Comparison of ENCODE assay signal across 13 cellular contexts in genomic region chr5:151251621-151252020, GRCh38. TPM values are rescaled to one million over a fixed set of nuclear protein-coding genes. Genes with fewer than 3 reads are reported as not detected.
DNase-seq lines count a peak whose midpoint lies in the region; ATAC-seq, FAIRE-seq and TF ChIP-seq lines count a peak whose summit lies in the region.
"Had no signal": no experiment of that assay in that cellular context is flagged by ENCODE, and none has a peak within 500 bp of the region (broad histone marks: within the 10 kb centered on the region; RNA-seq: fewer than 3 reads in every experiment).

No MANE protein-coding gene starts in this region.

- no TSS peak for BruUV-seq in OCI-LY7 (replicated peaks; lab: Mats Ljungman, UMichigan)

- CTCF ChIA-PET in activated CD4-positive, alpha-beta T cell treated with anti-CD3 and anti-CD28 coated beads for 36 hours (lab: Charles Lee), result interaction anchor here (0.9 to 1.9 kb wide), 7 partner anchors 12 to 87 kb away, joined by 4 to 11 read pairs (median 5); partner anchors contain the start of gene CCDC69
- CTCF ChIA-PET in OCI-LY7 (lab: Charles Lee; ENCODE audit: unreplicated experiment), result interaction anchor here (1.0 to 2.1 kb wide), 2 partner anchors 13 to 33 kb away, joined by 3 to 6 read pairs; no protein-coding TSS in a partner anchor

- H3K27ac Mint-ChIP-seq in activated CD4-positive, alpha-beta T cell treated with anti-CD3 and anti-CD28 coated beads for 36 hours, result peak overlapping the region; percentile 84
- no peak overlapping the region for H3K27ac Mint-ChIP-seq in endodermal cell

- peaks cover 5% of the 10 kb centered on the region; the same call in 1 of the 2 replicates for H4K20me1 ChIP-seq in OCI-LY7 (ENCODE audit: insufficient read depth, low read length)

- H3K36me3 ChIP-seq in OCI-LY7 (ENCODE audit: insufficient read depth, low read length) (peaks cover 6% of the 10 kb centered on the region), endodermal cell (ENCODE audit: control insufficient read depth, insufficient read depth, low read length) (no peaks in the 10 kb centered on the region), small intestine (ENCODE audit: control insufficient read depth in 2 of 2, insufficient read depth in 2 of 2, low read length in 2 of 2) (no peaks in the 10 kb centered on the region)

- no peaks in the 10 kb centered on the region for H3K27me3 Mint-ChIP-seq in activated CD4-positive, alpha-beta T cell treated with anti-CD3 and anti-CD28 coated beads for 36 hours
- H3K27me3 Mint-ChIP-seq in endodermal cell (ENCODE audit: insufficient read depth), result no peaks in the 10 kb centered on the region

- no peak overlapping the region for H3K9ac ChIP-seq in endodermal cell (ENCODE audit: extremely low read depth, low read length, poor library complexity, severe bottlenecking)

- no peaks in the 10 kb centered on the region for H3K9me3 Mint-ChIP-seq in activated CD4-positive, alpha-beta T cell treated with anti-CD3 and anti-CD28 coated beads for 36 hours (ENCODE audit: low read depth)
- no peaks in the 10 kb centered on the region for H3K9me3 Mint-ChIP-seq in endodermal cell

- whole genome bisulfite sequencing in endodermal cell (ENCODE audit: insufficient coverage in 1 of 2, insufficient read length in 1 of 2), 2 experiments, result 92 to 100% methylated on average over 3 to 4 of the region's 4 CpGs
- 57 to 88% (median 84%) methylated on average over 4 of the region's 4 CpGs for WGBS in small intestine, 3 donors
- 93% methylated on average over 4 of the region's 4 CpGs for WGBS in right cardiac atrium

- no peak for ATAC-seq in activated CD4-positive, alpha-beta T cell treated with anti-CD3 and anti-CD28 coated beads for 36 hours
- no peak for ATAC-seq in right cardiac atrium
- no peak for ATAC-seq in HG03378 (IDR thresholded peaks at IDR 0.05; ENCODE audit: unreplicated experiment)

- H3K4me3 Mint-ChIP-seq in activated CD4-positive, alpha-beta T cell treated with anti-CD3 and anti-CD28 coated beads for 36 hours, result peak overlapping the region; percentile 85
- H3K4me3 Mint-ChIP-seq in endodermal cell, result peak overlapping the region; percentile 87

- peaks cover 36% of the 10 kb centered on the region for H3K79me2 ChIP-seq in OCI-LY7 (ENCODE audit: insufficient read depth, low read depth, low read length)

- no peak for FAIRE-seq in small intestine (lab: Jason Lieb, UNC)
- FAIRE-seq: A204.1 had no signal

- POLR2A ChIA-PET in activated CD4-positive, alpha-beta T cell treated with anti-CD3 and anti-CD28 coated beads for 36 hours (lab: Charles Lee), result interaction anchor here (1.1 to 1.7 kb wide), 3 partner anchors 16 to 39 kb away, joined by 4 to 7 read pairs (median 4); partner anchors contain the start of gene CCDC69
- POLR2A ChIA-PET in OCI-LY7 (lab: Charles Lee), result interaction anchor here (0.8 to 4.8 kb wide), 10 partner anchors 10 to 185 kb away, joined by 3 to 49 read pairs (median 4); no protein-coding TSS in a partner anchor

- H3K27me3 ChIP-seq in endodermal cell (ENCODE audit: control insufficient read depth, insufficient read depth, low read length, poor library complexity, severe bottlenecking) (no peaks in the 10 kb centered on the region), small intestine (ENCODE audit: control insufficient read depth in 2 of 2, insufficient read depth in 2 of 2, low read length in 2 of 2) (no peaks in the 10 kb centered on the region), right cardiac atrium (ENCODE audit: control insufficient read depth, insufficient read depth) (no peaks in the 10 kb centered on the region)
- H3K27me3 ChIP-seq: body of pancreas had no signal

- peaks cover 38% of the 10 kb centered on the region for H3K4me1 Mint-ChIP-seq in activated CD4-positive, alpha-beta T cell treated with anti-CD3 and anti-CD28 coated beads for 36 hours
- peaks cover 32% of the 10 kb centered on the region for H3K4me1 Mint-ChIP-seq in endodermal cell

- intact Hi-C loops in activated CD4-positive, alpha-beta T cell treated with anti-CD3 and anti-CD28 coated beads for 36 hours (cut with DNase I, micrococcal nuclease), result loop anchor here (1.0 to 5.0 kb wide), 16 partner anchors 19 to 894 kb away; partner anchors contain the start of genes G3BP1 (in 2 of the 2), TCOF1 (in 2 of the 2), ATOX1 (in 1 of the 2) and DCTN4 (in 1 of the 2)
- intact Hi-C loops in OCI-LY7 (cut with micrococcal nuclease; ENCODE audit: unreplicated experiment) (loop anchor here (1.0 to 10.0 kb wide), 5 partner anchors 39 to 767 kb away; partner anchors contain the start of genes G3BP1 and TNIP1), right cardiac atrium (cut with DNase I) (no loop called here)

- peak overlapping the region; percentile 69 for H2AFZ ChIP-seq in OCI-LY7 (ENCODE audit: low read length)

- TF ChIP-seq CTCF in OCI-LY7 (conservative IDR thresholded peaks at IDR 0.05; ENCODE audit: low read length) (no peak), endodermal cell (conservative IDR thresholded peaks at IDR 0.05) (no peak)

- H3K27ac ChIP-seq in OCI-LY7 (ENCODE audit: low read depth, low read length, poor library complexity, severe bottlenecking) (peak overlapping the region; percentile 71), endodermal cell (ENCODE audit: low read depth, low read length) (no peak overlapping the region), small intestine (ENCODE audit: low read depth in 1 of 2, low read length in 1 of 2) (peak overlapping the region in 1 of 2 donors; percentile 51), right cardiac atrium (ENCODE audit: low read length) (no peak overlapping the region)

- H3K4me3 ChIP-seq in OCI-LY7 (ENCODE audit: low read depth, low read length, poor library complexity, severe bottlenecking) (peak overlapping the region; percentile 65), endodermal cell (ENCODE audit: low read length) (peak overlapping the region; percentile 83), small intestine (ENCODE audit: low read depth in 1 of 2, low read length in 2 of 2) (peak overlapping the region in 1 of 2 donors; percentile 7), right cardiac atrium (ENCODE audit: low read length) (no peak overlapping the region)

- H3K9me3 ChIP-seq in OCI-LY7 (ENCODE audit: low read length), result no peaks in the 10 kb centered on the region
- no peaks in the 10 kb centered on the region for H3K9me3 ChIP-seq in endodermal cell (ENCODE audit: control insufficient read depth, low read length)
- H3K9me3 ChIP-seq in small intestine (ENCODE audit: control insufficient read depth, low read depth), result no peaks in the 10 kb centered on the region
- H3K9me3 ChIP-seq in right cardiac atrium (ENCODE audit: control insufficient read depth, low read length), result no peaks in the 10 kb centered on the region
- H3K9me3 ChIP-seq: body of pancreas had no signal

- no peaks in the 10 kb centered on the region for H3K9me2 ChIP-seq in OCI-LY7 (ENCODE audit: insufficient read depth, low read length)

- DNase-seq in activated CD4-positive, alpha-beta T cell treated with anti-CD3 and anti-CD28 coated beads for 36 hours, result no peak
- DNase-seq in activated CD4-positive, alpha-beta T cell treated with anti-CD3 and anti-CD28 coated beads for 48 hours, result no peak
- DNase-seq in OCI-LY7 (ENCODE audit: low spot score) (no peak), endodermal cell (no peak), small intestine (peak; percentile 9), NCI-H524 treated with DMSO at 0.1 percent for 48 hours (lab: John Stamatoyannopoulos, UW) (no peak), right cardiac atrium (no peak)
- DNase-seq: NCI-H526 had no signal

- no peaks in the 10 kb centered on the region for H3K36me3 Mint-ChIP-seq in activated CD4-positive, alpha-beta T cell treated with anti-CD3 and anti-CD28 coated beads for 36 hours (ENCODE audit: low read depth)
- H3K36me3 Mint-ChIP-seq in endodermal cell (ENCODE audit: low read depth), result no peaks in the 10 kb centered on the region

- H3K4me2 ChIP-seq in OCI-LY7 (ENCODE audit: low read length), result peak overlapping the region; percentile 68

- H3K4me1 ChIP-seq in OCI-LY7 (ENCODE audit: insufficient read depth, low read length, poor library complexity, severe bottlenecking), result peaks cover 49% of the 10 kb centered on the region
- H3K4me1 ChIP-seq in endodermal cell (ENCODE audit: control insufficient read depth, insufficient read depth, low read length), result no peaks in the 10 kb centered on the region
- no peaks in the 10 kb centered on the region for H3K4me1 ChIP-seq in small intestine (ENCODE audit: control insufficient read depth in 2 of 2, insufficient read depth in 1 of 2, low read depth in 1 of 2, low read length in 1 of 2)
- H3K4me1 ChIP-seq in right cardiac atrium (ENCODE audit: control insufficient read depth, insufficient read depth, low read length), result peaks cover 5% of the 10 kb centered on the region

RNA-seq across cellular contexts. Expression of gene GM2A, which starts 1.4 kb away (rescaled TPM):
- 10 to 100 TPM; 17.2 to 19.3 TPM for total RNA-seq in activated CD4-positive, alpha-beta T cell treated with anti-CD3 and anti-CD28 coated beads for 36 hours
- total RNA-seq in OCI-LY7 (2014; rRNA removed; shearing (Covaris generic)), result 52.4 and 60.2 TPM in 2 replicates
- total RNA-seq in OCI-LY7 (2022) (52.9 and 64.5 TPM in 2 replicates), endodermal cell (10 to 100 TPM; 40.7 to 55.2 TPM), right cardiac atrium (10 to 100 TPM; 30.1 to 43.4 (median 35.3) TPM)
- 28.5 TPM for polyA plus RNA-seq in endodermal cell (2013, experiment 1 of 2)
- 25.3 TPM for polyA plus RNA-seq in endodermal cell (2013, experiment 2 of 2)
- polyA plus RNA-seq in small intestine (10 to 100 TPM in 1 of 3 donors, 1 to 10 TPM in 2; 4.0 to 18.1 (median 6.2) TPM), right cardiac atrium (27.7 TPM)

RNA-seq across cellular contexts. Expression of gene CCDC69, which starts 27.7 kb away (rescaled TPM):
- total RNA-seq in activated CD4-positive, alpha-beta T cell treated with anti-CD3 and anti-CD28 coated beads for 36 hours, result 10 to 100 TPM; 24.8 to 26.9 TPM
- total RNA-seq in OCI-LY7 (2014; rRNA removed; shearing (Covaris generic)), result 111 and 123 TPM in 2 replicates
- 118 and 119 TPM in 2 replicates for total RNA-seq in OCI-LY7 (2022)
- 1 to 10 TPM; 4.4 to 6.4 TPM for total RNA-seq in endodermal cell
- 2.5 TPM for polyA plus RNA-seq in endodermal cell (2013, experiment 1 of 2)
- 1.8 TPM for polyA plus RNA-seq in endodermal cell (2013, experiment 2 of 2)
- 10 to 100 TPM in 2 of 3 donors, 1 to 10 TPM in 1; 5.6 to 33.5 (median 22.4) TPM for polyA plus RNA-seq in small intestine
- 100 to 1,000 TPM; 167 to 194 (median 190) TPM for total RNA-seq in right cardiac atrium
- 244 TPM for polyA plus RNA-seq in right cardiac atrium

RNA-seq across cellular contexts. Expression of gene SLC36A3, which starts 51.9 kb away (rescaled TPM):
- total RNA-seq in activated CD4-positive, alpha-beta T cell treated with anti-CD3 and anti-CD28 coated beads for 36 hours, result not detected
- not detected in 2 replicates for total RNA-seq in OCI-LY7 (2014; rRNA removed; shearing (Covaris generic))
- total RNA-seq in OCI-LY7 (2022) (not detected in 2 replicates), endodermal cell (not detected), right cardiac atrium (not detected)
- not detected for polyA plus RNA-seq in endodermal cell (2013, experiment 1 of 2)
- polyA plus RNA-seq in endodermal cell (2013, experiment 2 of 2), result not detected
- polyA plus RNA-seq in small intestine (not detected), right cardiac atrium (not detected)
- total RNA-seq: body of pancreas, Daoy, lung had no signal
- polyA plus RNA-seq: lung had no signal

Comparison
In these comparisons a context has a peak if more than half of its experiments do, and no peak if none do; other contexts are left out.
1. RNA of gene CCDC69, which starts 27.7 kb away (total RNA-seq): 167 to 194 TPM in right cardiac atrium and 111 to 123 TPM in OCI-LY7; 24.8 to 26.9 TPM in activated CD4-positive, alpha-beta T cell treated with anti-CD3 and anti-CD28 coated beads for 36 hours and 4.4 to 6.4 TPM in endodermal cell; every median in the first group is over 4 times any median in the second.
2. intact Hi-C loops: an anchor here in activated CD4-positive, alpha-beta T cell treated with anti-CD3 and anti-CD28 coated beads for 36 hours (1.0 to 5.0 kb wide) and OCI-LY7 (1.0 to 10.0 kb wide); none called in right cardiac atrium.